In the genomic region with DNA sequence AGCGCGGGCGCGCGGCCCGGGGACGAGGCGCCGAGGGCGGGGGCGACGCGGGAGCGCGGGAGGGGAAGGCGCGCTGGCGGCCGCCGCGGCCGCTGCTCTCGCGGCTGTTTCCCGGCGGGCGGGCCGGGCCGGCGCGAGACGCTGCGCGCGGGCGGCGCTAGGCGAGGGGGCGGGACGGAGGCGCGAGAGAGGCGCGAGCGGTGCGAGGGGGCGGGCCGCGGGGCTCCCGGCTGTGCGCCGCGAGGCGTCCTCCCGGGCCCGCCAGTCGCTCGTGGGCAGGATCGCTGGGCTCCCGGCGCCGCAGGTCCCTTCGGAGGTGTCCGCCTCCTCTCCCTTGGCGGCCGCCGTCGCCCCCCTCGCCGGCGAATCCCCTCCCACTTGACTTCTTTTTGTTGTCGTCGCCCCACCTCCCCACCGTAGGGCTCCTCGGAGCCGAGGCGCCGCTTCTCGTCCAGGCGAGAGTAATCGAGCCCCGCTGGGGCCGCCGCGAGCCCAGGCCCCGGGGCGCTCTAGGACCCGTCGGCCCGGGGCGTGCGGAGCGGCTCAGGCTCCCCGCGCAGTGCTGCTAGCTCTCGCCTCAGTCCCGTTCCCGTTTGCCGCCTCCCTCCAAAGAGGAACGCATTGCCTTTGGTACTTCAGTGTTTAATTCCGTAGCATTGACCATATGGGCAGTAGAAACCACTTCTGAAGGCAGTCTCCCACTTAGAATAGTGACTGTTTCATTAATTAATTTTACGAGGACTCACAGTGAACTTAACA, we compare ENCODE assay signal across 1 cellular context.
A peak's percentile ranks its signal among the peaks of the same experiment; 100 is the strongest.
TF ChIP-seq lines count a peak whose summit lies in the region.

A gene (minus strand): TSS at position 110 of the 759 bp plus-strand sequence. CDS start 330 bp downstream, outside the sequence.

TF ChIP-seq in HepG2, 621 proteins besides CTCF, POLR2A, EP300 and RAD21 (continued from another document and continues in another):
- TF ChIP-seq ZNF350 (CRISPR knock-in tag; IDR thresholded peaks at IDR 0.05; ENCODE audit: borderline replicate concordance, low read depth) (peak; percentile 80), TAF15 (IDR thresholded peaks at IDR 0.05; ENCODE audit: low read depth, low read length, poor library complexity, severe bottlenecking) (peak; percentile 95), ZNF670 (CRISPR knock-in tag; IDR thresholded peaks at IDR 0.05; ENCODE audit: borderline replicate concordance) (peak; percentile 78; the same call in 1 of the 2 replicates), MTF2 (CRISPR knock-in tag; IDR thresholded peaks at IDR 0.05; ENCODE audit: borderline replicate concordance) (peak; percentile 52; the same call in 1 of the 2 replicates), RARG (CRISPR knock-in tag; IDR thresholded peaks at IDR 0.05; ENCODE audit: low read depth) (0 out of 2 replicates have a peak, but pooled peaks have one; percentile 65), HNRNPLL (IDR thresholded peaks at IDR 0.05; ENCODE audit: low read depth, low read length, poor library complexity, severe bottlenecking) (peak; percentile 71), GATAD2A (CRISPR knock-in tag; IDR thresholded peaks at IDR 0.05) (peak; percentile 69), CEBPG (CRISPR knock-in tag; IDR thresholded peaks at IDR 0.05) (0 out of 2 replicates have a peak, but pooled peaks have one; percentile 4), NCOR1 (IDR thresholded peaks at IDR 0.05; ENCODE audit: borderline replicate concordance, low read length) (peak; percentile 43; the same call in 1 of the 2 replicates), RELA (CRISPR knock-in tag; IDR thresholded peaks at IDR 0.05) (no peak; the same call in 1 of the 2 replicates), SP2 (CRISPR knock-in tag; IDR thresholded peaks at IDR 0.05) (peak; percentile 22; the same call in 1 of the 2 replicates), ZNF251 (CRISPR knock-in tag; IDR thresholded peaks at IDR 0.05) (no peak), MED8 (CRISPR knock-in tag; IDR thresholded peaks at IDR 0.05; ENCODE audit: insufficient replicate concordance) (peak; percentile 15), ZFP36 (IDR thresholded peaks at IDR 0.05; ENCODE audit: borderline replicate concordance, low read depth, low read length, partially characterized antibody) (no peak), ZNF30 (CRISPR knock-in tag; IDR thresholded peaks at IDR 0.05) (no peak), ISL2 (CRISPR knock-in tag; IDR thresholded peaks at IDR 0.05) (peak; percentile 73), PHF20 (CRISPR knock-in tag; IDR thresholded peaks at IDR 0.05) (peak; percentile 45), ZNF101 (CRISPR knock-in tag; IDR thresholded peaks at IDR 0.05; ENCODE audit: borderline replicate concordance, low read depth) (peak; percentile 78; the same call in 1 of the 2 replicates), SMAD1 (CRISPR knock-in tag; IDR thresholded peaks at IDR 0.05; ENCODE audit: borderline replicate concordance, low read depth) (peak; percentile 71; the same call in 1 of the 2 replicates), ZNF441 (CRISPR knock-in tag; IDR thresholded peaks at IDR 0.05; ENCODE audit: borderline replicate concordance) (peak; percentile 94), ZNF572 (CRISPR knock-in tag; IDR thresholded peaks at IDR 0.05) (no peak), AKAP8 (CRISPR knock-in tag; IDR thresholded peaks at IDR 0.05) (peak; percentile 95), CBX5 (CRISPR knock-in tag; IDR thresholded peaks at IDR 0.05; ENCODE audit: borderline replicate concordance) (peak; percentile 67; the same call in 1 of the 2 replicates), HDAC6 (IDR thresholded peaks at IDR 0.05; ENCODE audit: low read depth, low read length) (no peak)
- TF ChIP-seq, protein P1, sequence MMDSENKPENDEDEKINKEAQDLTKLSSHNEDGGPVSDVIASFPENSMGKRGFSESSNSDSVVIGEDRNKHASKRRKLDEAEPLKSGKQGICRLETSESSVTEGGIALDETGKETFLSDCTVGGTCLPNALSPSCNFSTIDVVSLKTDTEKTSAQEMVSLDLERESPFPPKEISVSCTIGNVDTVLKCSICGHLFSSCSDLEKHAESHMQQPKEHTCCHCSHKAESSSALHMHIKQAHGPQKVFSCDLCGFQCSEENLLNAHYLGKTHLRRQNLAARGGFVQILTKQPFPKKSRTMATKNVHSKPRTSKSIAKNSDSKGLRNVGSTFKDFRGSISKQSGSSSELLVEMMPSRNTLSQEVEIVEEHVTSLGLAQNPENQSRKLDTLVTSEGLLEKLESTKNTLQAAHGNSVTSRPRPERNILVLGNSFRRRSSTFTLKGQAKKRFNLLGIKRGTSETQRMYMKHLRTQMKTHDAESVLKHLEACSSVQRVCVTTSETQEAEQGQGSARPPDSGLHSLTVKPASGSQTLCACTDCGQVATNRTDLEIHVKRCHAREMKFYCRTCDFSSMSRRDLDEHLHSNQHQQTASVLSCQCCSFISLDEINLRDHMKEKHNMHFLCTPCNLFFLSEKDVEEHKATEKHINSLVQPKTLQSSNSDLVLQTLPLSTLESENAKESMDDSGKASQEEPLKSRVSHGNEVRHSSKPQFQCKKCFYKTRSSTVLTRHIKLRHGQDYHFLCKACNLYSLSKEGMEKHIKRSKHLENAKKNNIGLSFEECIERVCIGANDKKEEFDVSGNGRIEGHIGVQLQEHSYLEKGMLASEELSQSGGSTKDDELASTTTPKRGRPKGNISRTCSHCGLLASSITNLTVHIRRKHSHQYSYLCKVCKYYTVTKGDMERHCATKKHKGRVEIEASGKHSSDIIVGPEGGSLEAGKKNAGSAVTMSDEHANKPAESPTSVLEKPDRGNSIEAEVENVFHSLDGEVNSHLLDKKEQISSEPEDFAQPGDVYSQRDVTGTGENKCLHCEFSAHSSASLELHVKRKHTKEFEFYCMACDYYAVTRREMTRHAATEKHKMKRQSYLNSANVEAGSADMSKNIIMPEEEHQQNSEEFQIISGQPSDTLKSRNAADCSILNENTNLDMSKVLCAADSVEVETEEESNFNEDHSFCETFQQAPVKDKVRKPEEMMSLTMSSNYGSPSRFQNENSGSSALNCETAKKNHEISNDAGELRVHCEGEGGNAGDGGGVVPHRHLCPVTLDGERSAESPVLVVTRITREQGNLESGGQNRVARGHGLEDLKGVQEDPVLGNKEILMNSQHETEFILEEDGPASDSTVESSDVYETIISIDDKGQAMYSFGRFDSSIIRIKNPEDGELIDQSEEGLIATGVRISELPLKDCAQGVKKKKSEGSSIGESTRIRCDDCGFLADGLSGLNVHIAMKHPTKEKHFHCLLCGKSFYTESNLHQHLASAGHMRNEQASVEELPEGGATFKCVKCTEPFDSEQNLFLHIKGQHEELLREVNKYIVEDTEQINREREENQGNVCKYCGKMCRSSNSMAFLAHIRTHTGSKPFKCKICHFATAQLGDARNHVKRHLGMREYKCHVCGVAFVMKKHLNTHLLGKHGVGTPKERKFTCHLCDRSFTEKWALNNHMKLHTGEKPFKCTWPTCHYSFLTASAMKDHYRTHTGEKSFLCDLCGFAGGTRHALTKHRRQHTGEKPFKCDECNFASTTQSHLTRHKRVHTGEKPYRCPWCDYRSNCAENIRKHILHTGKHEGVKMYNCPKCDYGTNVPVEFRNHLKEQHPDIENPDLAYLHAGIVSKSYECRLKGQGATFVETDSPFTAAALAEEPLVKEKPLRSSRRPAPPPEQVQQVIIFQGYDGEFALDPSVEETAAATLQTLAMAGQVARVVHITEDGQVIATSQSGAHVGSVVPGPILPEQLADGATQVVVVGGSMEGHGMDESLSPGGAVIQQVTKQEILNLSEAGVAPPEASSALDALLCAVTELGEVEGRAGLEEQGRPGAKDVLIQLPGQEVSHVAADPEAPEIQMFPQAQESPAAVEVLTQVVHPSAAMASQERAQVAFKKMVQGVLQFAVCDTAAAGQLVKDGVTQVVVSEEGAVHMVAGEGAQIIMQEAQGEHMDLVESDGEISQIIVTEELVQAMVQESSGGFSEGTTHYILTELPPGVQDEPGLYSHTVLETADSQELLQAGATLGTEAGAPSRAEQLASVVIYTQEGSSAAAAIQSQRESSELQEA (CRISPR knock-in tag; IDR thresholded peaks at IDR 0.05; ENCODE audit: not compliant biosample characterization), result peak; percentile 60
- TF ChIP-seq, protein P2, sequence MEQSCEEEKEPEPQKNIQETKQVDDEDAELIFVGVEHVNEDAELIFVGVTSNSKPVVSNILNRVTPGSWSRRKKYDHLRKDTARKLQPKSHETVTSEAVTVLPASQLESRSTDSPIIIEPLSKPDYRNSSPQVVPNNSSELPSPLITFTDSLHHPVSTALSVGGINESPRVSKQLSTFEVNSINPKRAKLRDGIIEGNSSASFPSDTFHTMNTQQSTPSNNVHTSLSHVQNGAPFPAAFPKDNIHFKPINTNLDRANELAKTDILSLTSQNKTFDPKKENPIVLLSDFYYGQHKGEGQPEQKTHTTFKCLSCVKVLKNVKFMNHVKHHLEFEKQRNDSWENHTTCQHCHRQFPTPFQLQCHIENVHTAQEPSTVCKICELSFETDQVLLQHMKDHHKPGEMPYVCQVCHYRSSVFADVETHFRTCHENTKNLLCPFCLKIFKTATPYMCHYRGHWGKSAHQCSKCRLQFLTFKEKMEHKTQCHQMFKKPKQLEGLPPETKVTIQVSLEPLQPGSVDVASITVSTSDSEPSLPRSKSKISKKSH (CRISPR knock-in tag; IDR thresholded peaks at IDR 0.05; ENCODE audit: borderline replicate concordance), result peak; percentile 76; the same call in 1 of the 2 replicates
- TF ChIP-seq, protein P3, sequence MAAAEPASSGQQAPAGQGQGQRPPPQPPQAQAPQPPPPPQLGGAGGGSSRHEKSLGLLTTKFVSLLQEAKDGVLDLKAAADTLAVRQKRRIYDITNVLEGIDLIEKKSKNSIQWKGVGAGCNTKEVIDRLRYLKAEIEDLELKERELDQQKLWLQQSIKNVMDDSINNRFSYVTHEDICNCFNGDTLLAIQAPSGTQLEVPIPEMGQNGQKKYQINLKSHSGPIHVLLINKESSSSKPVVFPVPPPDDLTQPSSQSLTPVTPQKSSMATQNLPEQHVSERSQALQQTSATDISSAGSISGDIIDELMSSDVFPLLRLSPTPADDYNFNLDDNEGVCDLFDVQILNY (CRISPR knock-in tag; conservative IDR thresholded peaks at IDR 0.05), result no peak; the same call in 1 of the 2 replicates
- TF ChIP-seq, protein P4, sequence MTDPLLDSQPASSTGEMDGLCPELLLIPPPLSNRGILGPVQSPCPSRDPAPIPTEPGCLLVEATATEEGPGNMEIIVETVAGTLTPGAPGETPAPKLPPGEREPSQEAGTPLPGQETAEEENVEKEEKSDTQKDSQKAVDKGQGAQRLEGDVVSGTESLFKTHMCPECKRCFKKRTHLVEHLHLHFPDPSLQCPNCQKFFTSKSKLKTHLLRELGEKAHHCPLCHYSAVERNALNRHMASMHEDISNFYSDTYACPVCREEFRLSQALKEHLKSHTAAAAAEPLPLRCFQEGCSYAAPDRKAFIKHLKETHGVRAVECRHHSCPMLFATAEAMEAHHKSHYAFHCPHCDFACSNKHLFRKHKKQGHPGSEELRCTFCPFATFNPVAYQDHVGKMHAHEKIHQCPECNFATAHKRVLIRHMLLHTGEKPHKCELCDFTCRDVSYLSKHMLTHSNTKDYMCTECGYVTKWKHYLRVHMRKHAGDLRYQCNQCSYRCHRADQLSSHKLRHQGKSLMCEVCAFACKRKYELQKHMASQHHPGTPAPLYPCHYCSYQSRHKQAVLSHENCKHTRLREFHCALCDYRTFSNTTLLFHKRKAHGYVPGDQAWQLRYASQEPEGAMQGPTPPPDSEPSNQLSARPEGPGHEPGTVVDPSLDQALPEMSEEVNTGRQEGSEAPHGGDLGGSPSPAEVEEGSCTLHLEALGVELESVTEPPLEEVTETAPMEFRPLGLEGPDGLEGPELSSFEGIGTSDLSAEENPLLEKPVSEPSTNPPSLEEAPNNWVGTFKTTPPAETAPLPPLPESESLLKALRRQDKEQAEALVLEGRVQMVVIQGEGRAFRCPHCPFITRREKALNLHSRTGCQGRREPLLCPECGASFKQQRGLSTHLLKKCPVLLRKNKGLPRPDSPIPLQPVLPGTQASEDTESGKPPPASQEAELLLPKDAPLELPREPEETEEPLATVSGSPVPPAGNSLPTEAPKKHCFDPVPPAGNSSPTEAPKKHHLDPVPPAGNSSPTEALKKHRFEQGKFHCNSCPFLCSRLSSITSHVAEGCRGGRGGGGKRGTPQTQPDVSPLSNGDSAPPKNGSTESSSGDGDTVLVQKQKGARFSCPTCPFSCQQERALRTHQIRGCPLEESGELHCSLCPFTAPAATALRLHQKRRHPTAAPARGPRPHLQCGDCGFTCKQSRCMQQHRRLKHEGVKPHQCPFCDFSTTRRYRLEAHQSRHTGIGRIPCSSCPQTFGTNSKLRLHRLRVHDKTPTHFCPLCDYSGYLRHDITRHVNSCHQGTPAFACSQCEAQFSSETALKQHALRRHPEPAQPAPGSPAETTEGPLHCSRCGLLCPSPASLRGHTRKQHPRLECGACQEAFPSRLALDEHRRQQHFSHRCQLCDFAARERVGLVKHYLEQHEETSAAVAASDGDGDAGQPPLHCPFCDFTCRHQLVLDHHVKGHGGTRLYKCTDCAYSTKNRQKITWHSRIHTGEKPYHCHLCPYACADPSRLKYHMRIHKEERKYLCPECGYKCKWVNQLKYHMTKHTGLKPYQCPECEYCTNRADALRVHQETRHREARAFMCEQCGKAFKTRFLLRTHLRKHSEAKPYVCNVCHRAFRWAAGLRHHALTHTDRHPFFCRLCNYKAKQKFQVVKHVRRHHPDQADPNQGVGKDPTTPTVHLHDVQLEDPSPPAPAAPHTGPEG (CRISPR knock-in tag; IDR thresholded peaks at IDR 0.05), result peak; percentile 61; the same call in 1 of the 2 replicates
- TF ChIP-seq, protein P5, sequence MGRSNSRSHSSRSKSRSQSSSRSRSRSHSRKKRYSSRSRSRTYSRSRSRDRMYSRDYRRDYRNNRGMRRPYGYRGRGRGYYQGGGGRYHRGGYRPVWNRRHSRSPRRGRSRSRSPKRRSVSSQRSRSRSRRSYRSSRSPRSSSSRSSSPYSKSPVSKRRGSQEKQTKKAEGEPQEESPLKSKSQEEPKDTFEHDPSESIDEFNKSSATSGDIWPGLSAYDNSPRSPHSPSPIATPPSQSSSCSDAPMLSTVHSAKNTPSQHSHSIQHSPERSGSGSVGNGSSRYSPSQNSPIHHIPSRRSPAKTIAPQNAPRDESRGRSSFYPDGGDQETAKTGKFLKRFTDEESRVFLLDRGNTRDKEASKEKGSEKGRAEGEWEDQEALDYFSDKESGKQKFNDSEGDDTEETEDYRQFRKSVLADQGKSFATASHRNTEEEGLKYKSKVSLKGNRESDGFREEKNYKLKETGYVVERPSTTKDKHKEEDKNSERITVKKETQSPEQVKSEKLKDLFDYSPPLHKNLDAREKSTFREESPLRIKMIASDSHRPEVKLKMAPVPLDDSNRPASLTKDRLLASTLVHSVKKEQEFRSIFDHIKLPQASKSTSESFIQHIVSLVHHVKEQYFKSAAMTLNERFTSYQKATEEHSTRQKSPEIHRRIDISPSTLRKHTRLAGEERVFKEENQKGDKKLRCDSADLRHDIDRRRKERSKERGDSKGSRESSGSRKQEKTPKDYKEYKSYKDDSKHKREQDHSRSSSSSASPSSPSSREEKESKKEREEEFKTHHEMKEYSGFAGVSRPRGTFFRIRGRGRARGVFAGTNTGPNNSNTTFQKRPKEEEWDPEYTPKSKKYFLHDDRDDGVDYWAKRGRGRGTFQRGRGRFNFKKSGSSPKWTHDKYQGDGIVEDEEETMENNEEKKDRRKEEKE (IDR thresholded peaks at IDR 0.05), result no peak
- TF ChIP-seq, protein P6, sequence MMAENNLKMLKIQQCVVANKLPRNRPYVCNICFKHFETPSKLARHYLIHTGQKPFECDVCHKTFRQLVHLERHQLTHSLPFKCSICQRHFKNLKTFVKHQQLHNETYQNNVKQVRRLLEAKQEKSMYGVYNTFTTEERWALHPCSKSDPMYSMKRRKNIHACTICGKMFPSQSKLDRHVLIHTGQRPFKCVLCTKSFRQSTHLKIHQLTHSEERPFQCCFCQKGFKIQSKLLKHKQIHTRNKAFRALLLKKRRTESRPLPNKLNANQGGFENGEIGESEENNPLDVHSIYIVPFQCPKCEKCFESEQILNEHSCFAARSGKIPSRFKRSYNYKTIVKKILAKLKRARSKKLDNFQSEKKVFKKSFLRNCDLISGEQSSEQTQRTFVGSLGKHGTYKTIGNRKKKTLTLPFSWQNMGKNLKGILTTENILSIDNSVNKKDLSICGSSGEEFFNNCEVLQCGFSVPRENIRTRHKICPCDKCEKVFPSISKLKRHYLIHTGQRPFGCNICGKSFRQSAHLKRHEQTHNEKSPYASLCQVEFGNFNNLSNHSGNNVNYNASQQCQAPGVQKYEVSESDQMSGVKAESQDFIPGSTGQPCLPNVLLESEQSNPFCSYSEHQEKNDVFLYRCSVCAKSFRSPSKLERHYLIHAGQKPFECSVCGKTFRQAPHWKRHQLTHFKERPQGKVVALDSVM (CRISPR knock-in tag; IDR thresholded peaks at IDR 0.05), result peak; percentile 53
